ENCODE assay signal across 1 cellular context in genomic region chr11:134276396-134277175, GRCh38.
TF ChIP-seq lines count a peak whose summit lies in the region.

No MANE protein-coding gene starts in this region.

TF ChIP-seq in A549, 52 proteins besides CTCF, POLR2A, EP300 and RAD21 (continued from another document):
- TF ChIP-seq ATOH8 (CRISPR knock-in tag; IDR thresholded peaks at IDR 0.05; ENCODE audit: low read depth) (no peak), PHF8 (IDR thresholded peaks at IDR 0.05; ENCODE audit: borderline replicate concordance, low read depth) (no peak), HOXA7 (CRISPR knock-in tag; IDR thresholded peaks at IDR 0.05) (no peak), FOSL2 (IDR thresholded peaks at IDR 0.05) (no peak), FOSL2 (CRISPR knock-in tag; IDR thresholded peaks at IDR 0.05) (no peak), SMC3 (IDR thresholded peaks at IDR 0.05) (no peak), ELK1 (IDR thresholded peaks at IDR 0.05; ENCODE audit: low read depth, low read length) (no peak), FOSB (CRISPR knock-in tag; IDR thresholded peaks at IDR 0.05) (no peak), ZSCAN20 (CRISPR knock-in tag; IDR thresholded peaks at IDR 0.05) (no peak), PBX3 (IDR thresholded peaks at IDR 0.05) (no peak), CHD2 (IDR thresholded peaks at IDR 0.05; ENCODE audit: low read length, partially characterized antibody) (no peak), KDM5A (IDR thresholded peaks at IDR 0.05) (no peak), POLR2AphosphoS2 (conservative IDR thresholded peaks at IDR 0.05; ENCODE audit: low read length) (no peak)
